ENCODE assay signal across 18 cellular contexts in the genomic region with DNA sequence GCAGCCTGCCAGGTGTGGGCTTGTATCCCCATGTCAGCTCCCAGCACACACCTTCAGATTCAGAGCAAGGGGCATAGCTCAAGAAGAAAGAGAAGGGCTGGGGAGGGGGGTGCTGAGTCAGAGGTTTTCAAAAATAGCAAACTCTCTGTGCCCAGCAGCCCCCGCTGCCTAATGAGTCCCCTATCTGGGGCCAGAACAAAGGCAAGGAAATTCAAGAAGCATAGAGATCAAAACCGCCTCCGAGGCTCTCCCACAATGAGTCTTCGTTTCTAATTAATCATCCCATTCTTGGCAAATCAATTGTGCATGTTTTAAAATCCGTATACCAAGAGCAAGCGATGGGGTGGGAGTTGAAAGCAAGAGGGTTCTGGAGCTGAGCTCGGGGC. TPM values are rescaled to one million over a fixed set of nuclear protein-coding genes. Genes with fewer than 3 reads are reported as not detected.
DNase-seq lines count a peak whose midpoint lies in the region; ATAC-seq, FAIRE-seq and TF ChIP-seq lines count a peak whose summit lies in the region.
"Had no signal": no experiment of that assay in that cellular context is flagged by ENCODE, and none has a peak within 500 bp of the region (broad histone marks: within the 10 kb centered on the region; RNA-seq: fewer than 3 reads in every experiment).

No MANE protein-coding gene starts in this region.

- H3K4ac ChIP-seq in H1 (replicated peaks; ENCODE audit: insufficient read length, low read depth, low read length) = no peak overlapping the region

- no peak for TF ChIP-seq RAD21 in H1 (IDR thresholded peaks at IDR 0.05 in 1 of 2, conservative IDR thresholded peaks at IDR 0.05 in 1 of 2; ENCODE audit: low read depth in 2 of 2, low read length in 2 of 2)

- H3K36me3 ChIP-seq in HEK293 (ENCODE audit: control insufficient read depth in 2 of 2, insufficient read depth in 1 of 2, low read length in 2 of 2) (no peaks in the 10 kb centered on the region), H1 (ENCODE audit: control insufficient read depth in 2 of 4, insufficient read depth in 4 of 4, low read length in 3 of 4) (no peaks in the 10 kb centered on the region)

- H3K56ac ChIP-seq in H1 (replicated peaks; ENCODE audit: insufficient read length, low read depth, low read length) = no peak overlapping the region

- WGBS in H1 (ENCODE audit: extremely low coverage in 1 of 2, insufficient coverage in 1 of 2, insufficient read length in 1 of 2, insufficient replicate concordance in 2 of 2, low coverage in 1 of 2, low lambda C conversion rate in 2 of 2, missing lambda C conversion rate in 1 of 2), 2 experiments = 84% methylated on average over 7 of the region's 7 CpGs; no CpG with 5 or more reads in 1 of the 2 experiments

- POLR2A ChIA-PET in HEK293 (lab: Yijun Ruan, JAX) (no interaction called here), H1 (lab: Charles Lee; ENCODE audit: partially characterized antibody) (no interaction called here)

- no peak overlapping the region for H3K14ac ChIP-seq in H1 (ENCODE audit: insufficient read length)

- no peak for TF ChIP-seq POLR2A in H1 (IDR thresholded peaks at IDR 0.05; ENCODE audit: control extremely low read depth in 1 of 2, low read depth in 2 of 2, low read length in 2 of 2)

- no peak overlapping the region for H3K18ac ChIP-seq in H1 (ENCODE audit: extremely low read depth, low read length)

- H3K9ac ChIP-seq in H1 (replicated peaks in 1 of 4; ENCODE audit: extremely low read depth in 1 of 4, low read depth in 3 of 4, low read length in 3 of 4) = no peak overlapping the region

- H2AK5ac ChIP-seq in H1 (ENCODE audit: low read depth, low read length) = no peak overlapping the region

- no peak overlapping the region; a peak in 1 of 4 replicates for H3K4me2 ChIP-seq in H1 (ENCODE audit: insufficient read depth in 1 of 2, low read depth in 2 of 2, low read length in 2 of 2)
- H3K4me2 ChIP-seq: A549 had no signal

- no peak for ATAC-seq in HG03159 (IDR thresholded peaks at IDR 0.05; ENCODE audit: unreplicated experiment)
- ATAC-seq: A549; CD8-positive, alpha-beta T cell; K562 had no signal

- H2BK20ac ChIP-seq in H1 (ENCODE audit: low read length) = 0 out of 2 replicates have a peak overlapping the region, but pooled peaks have one; percentile 40

- H4K20me1 ChIP-seq in H1 (replicated peaks in 1 of 2; ENCODE audit: control insufficient read depth in 1 of 2, insufficient read depth in 2 of 2, low read length in 2 of 2) = peaks cover 0 to 6% of the 10 kb centered on the region in 2 experiments

- no peaks in the 10 kb centered on the region for H3K79me2 ChIP-seq in H1 (ENCODE audit: control insufficient read depth in 1 of 2, insufficient read depth in 2 of 2, low read length in 2 of 2)

- no peak overlapping the region for H4K91ac ChIP-seq in H1 (replicated peaks; ENCODE audit: insufficient read length, low read length)

- no peaks in the 10 kb centered on the region for H3K27me3 ChIP-seq in H1 (replicated peaks in 1 of 4; ENCODE audit: control insufficient read depth in 3 of 4, extremely low read depth in 1 of 4, insufficient read depth in 3 of 4, low read length in 3 of 4)

- DNase-seq in H1 (ENCODE audit: low read depth in 1 of 2, low spot score in 2 of 2) = no peak
- peak in 37 of 56 donors; percentile 9 to 88 (median 49) for DNase-seq in nucleus accumbens (lab: John Stamatoyannopoulos, UW)
- DNase-seq in RKO (ENCODE audit: low spot score) = no peak
- no peak for DNase-seq in effector CD8-positive, alpha-beta T cell (lab: John Stamatoyannopoulos, UW)
- no peak for DNase-seq in AG08395 (ENCODE audit: low spot score)
- DNase-seq: CD8-positive, alpha-beta T cell; COR-L47; DMS153; DMS79 treated with DMSO at 0.1 percent for 48 hours; H9; Kasumi-1 had no signal

- H3K27ac ChIP-seq in HEK293 (ENCODE audit: extremely low read depth, low read depth, low read length) (no peak overlapping the region), H1 (ENCODE audit: low read depth, low read length) (no peak overlapping the region)
- H3K27ac ChIP-seq: A549, HL-60 had no signal

- H3K9me3 ChIP-seq in HEK293 (ENCODE audit: control insufficient read depth, insufficient read depth, low read depth, low read length) (no peaks in the 10 kb centered on the region), H1 (ENCODE audit: insufficient read depth in 2 of 2, low read depth in 1 of 2, low read length in 1 of 2) (no peaks in the 10 kb centered on the region)
- H3K9me3 ChIP-seq: A549 had no signal

- peaks cover 6% of the 10 kb centered on the region; the same call in 1 of the 2 replicates for H3K23me2 ChIP-seq in H1 (ENCODE audit: low read depth, low read length)

- no peak overlapping the region for H2BK5ac ChIP-seq in H1 (ENCODE audit: low read depth, low read length)

- CTCF ChIA-PET in HEK293 (lab: Yijun Ruan, JAX) = no interaction called here
- CTCF ChIA-PET in H1 (lab: Charles Lee; ENCODE audit: partially characterized antibody) = interaction anchor here (1.0 to 1.3 kb wide), 2 partner anchors 17 to 132 kb away, joined by 3 to 4 read pairs; no protein-coding TSS in a partner anchor

- no peak for TF ChIP-seq EP300 in H1 (IDR thresholded peaks at IDR 0.05; ENCODE audit: borderline replicate concordance in 1 of 2, low read depth in 2 of 2, low read length in 2 of 2)

- H3K4me3 ChIP-seq in HEK293 (ENCODE audit: low read depth, low read length) (no peak overlapping the region), H1 (ENCODE audit: extremely low read depth in 1 of 4, insufficient read depth in 2 of 4, low read depth in 3 of 4, low read length in 4 of 4) (no peak overlapping the region)
- H3K4me3 ChIP-seq: A549, K562 had no signal

- H2BK120ac ChIP-seq in H1 (replicated peaks; ENCODE audit: low read depth, low read length) = no peak overlapping the region

- H4K5ac ChIP-seq in H1 (ENCODE audit: insufficient read length, low read depth, low read length) = no peak overlapping the region

- 0 out of 2 replicates have a peak overlapping the region, but pooled peaks have one; percentile 35 for H2AFZ ChIP-seq in H1 (ENCODE audit: low read length)

- no peak overlapping the region; the same call in 1 of the 2 replicates for H2BK12ac ChIP-seq in H1 (ENCODE audit: low read depth, low read length)

- H3K23ac ChIP-seq in H1 (ENCODE audit: insufficient read length) = no peak overlapping the region

- no peak overlapping the region for H4K8ac ChIP-seq in H1 (ENCODE audit: extremely low read depth, insufficient read depth, low read length)

- FAIRE-seq in H1 (lab: Jason Lieb, UNC) = no peak
- FAIRE-seq: A549, D721Med, GM18507, K562 had no signal

- TF ChIP-seq CTCF in HEK293 (tag by site-specific recombination; IDR thresholded peaks at IDR 0.05) (no peak), H1 (IDR thresholded peaks at IDR 0.05; ENCODE audit: control extremely low read depth in 1 of 3, insufficient read depth in 1 of 3, low read depth in 1 of 3, low read length in 3 of 3) (no peak)

- H3K4me1 ChIP-seq in HEK293 (ENCODE audit: control insufficient read depth, insufficient read depth, low read length) (no peaks in the 10 kb centered on the region), H1 (replicated peaks in 1 of 4; ENCODE audit: control insufficient read depth in 3 of 4, insufficient read depth in 4 of 4, low read length in 3 of 4) (peaks cover 0 to 6% (median 1%) of the 10 kb centered on the region in 4 experiments; a peak in 4 of 7 replicates)
- H3K4me1 ChIP-seq: A549 had no signal

- no peaks in the 10 kb centered on the region; the same call in 1 of the 2 replicates for H3K79me1 ChIP-seq in H1 (ENCODE audit: low read depth, low read length)

- no peak overlapping the region for H2BK15ac ChIP-seq in H1 (ENCODE audit: low read length)

TF ChIP-seq in HEK293, 187 proteins besides CTCF, POLR2A, EP300 and RAD21:
- TF ChIP-seq ZNF274 (IDR thresholded peaks at IDR 0.05; ENCODE audit: low read length) (no peak), ZNF274 (tag by site-specific recombination; IDR thresholded peaks at IDR 0.05; ENCODE audit: borderline replicate concordance) (no peak), ZNF544 (tag by site-specific recombination; IDR thresholded peaks at IDR 0.05) (no peak), EGR2 (tag by site-specific recombination; IDR thresholded peaks at IDR 0.05; ENCODE audit: low read depth) (peak; percentile 80), ZNF423 (tag by site-specific recombination; IDR thresholded peaks at IDR 0.05) (no peak), ZNF473 (tag by site-specific recombination; IDR thresholded peaks at IDR 0.05) (no peak), WT1 (tag by site-specific recombination; IDR thresholded peaks at IDR 0.05) (no peak), ZFHX2 (tag by site-specific recombination; conservative IDR thresholded peaks at IDR 0.05) (peak; percentile 73)

TF ChIP-seq in H1, 55 proteins besides CTCF, POLR2A, EP300 and RAD21 (continues in another document):
- TF ChIP-seq RBBP5 (IDR thresholded peaks at IDR 0.05; ENCODE audit: borderline replicate concordance, low read depth, low read length) (no peak), TAF7 (optimal IDR thresholded peaks at IDR 0.05; ENCODE audit: borderline replicate concordance, low read depth, low read length) (no peak), SIX5 (IDR thresholded peaks at IDR 0.05; ENCODE audit: low read depth, low read length) (no peak), FOSL1 (IDR thresholded peaks at IDR 0.05; ENCODE audit: insufficient read depth, low read depth, low read length) (no peak), EGR1 (IDR thresholded peaks at IDR 0.05; ENCODE audit: borderline replicate concordance, low read depth, low read length) (no peak), ASH2L (IDR thresholded peaks at IDR 0.05; ENCODE audit: low read length) (no peak), POU5F1 (IDR thresholded peaks at IDR 0.05; ENCODE audit: low read depth, low read length) (no peak), JUND (IDR thresholded peaks at IDR 0.05; ENCODE audit: low read length) (no peak), TEAD4 (IDR thresholded peaks at IDR 0.05; ENCODE audit: low read depth, low read length) (no peak), HDAC6 (IDR thresholded peaks at IDR 0.05; ENCODE audit: low read depth, low read length) (no peak)

RNA-seq across cellular contexts. Expression of gene CMKLR1, which starts 19.5 kb away (rescaled TPM):
- total RNA-seq in H1 (2021; fragmentation: NEBNext Ultra II Directional; extraction: Animal tissue kit (Norgen Biotek cat#: 25700)) = 1.7 and 2.1 TPM in 2 replicates
- 2.8 and 2.9 TPM in 2 replicates for polyA plus RNA-seq in H1 (2011; rRNA removed)
- 1.3 TPM for polyA plus RNA-seq in H1 (2011; cell fraction: cytosol; rRNA removed)
- 1.8 TPM for polyA plus RNA-seq in H1 (2011; cell fraction: nucleus; rRNA removed)
- polyA plus RNA-seq in H1 (2012, experiment 1 of 2) = 0.69 to 2.0 TPM (median 1.2 TPM) in 4 replicates
- polyA plus RNA-seq in H1 (2012, experiment 2 of 2) = 0.59 TPM
- 1.4 TPM for polyA plus RNA-seq in H1 (2013, experiment 1 of 2)
- 1.7 TPM for polyA plus RNA-seq in H1 (2013, experiment 2 of 2)
- 10.8 and 12.2 TPM in 2 replicates for polyA minus RNA-seq in H1 (2011; rRNA and poly(A)+ RNA removed)
- 0.81 TPM for polyA minus RNA-seq in H1 (2011; cell fraction: cytosol; rRNA and poly(A)+ RNA removed)
- 1.7 TPM for polyA minus RNA-seq in H1 (2011; cell fraction: nucleus; rRNA and poly(A)+ RNA removed)
- total RNA-seq: CD8-positive, alpha-beta T cell had no signal
- polyA plus RNA-seq: A549 had no signal

Comparison
In these comparisons a context has a peak if more than half of its experiments do, and no peak if none do; other contexts are left out.
1. DNase-seq: peak in nucleus accumbens (37 of 56); none in H1 (0 of 2), RKO (single experiment), effector CD8-positive, alpha-beta T cell (single experiment) and AG08395 (single experiment).